ENCODE assay signal across 9 cellular contexts in the genomic region with DNA sequence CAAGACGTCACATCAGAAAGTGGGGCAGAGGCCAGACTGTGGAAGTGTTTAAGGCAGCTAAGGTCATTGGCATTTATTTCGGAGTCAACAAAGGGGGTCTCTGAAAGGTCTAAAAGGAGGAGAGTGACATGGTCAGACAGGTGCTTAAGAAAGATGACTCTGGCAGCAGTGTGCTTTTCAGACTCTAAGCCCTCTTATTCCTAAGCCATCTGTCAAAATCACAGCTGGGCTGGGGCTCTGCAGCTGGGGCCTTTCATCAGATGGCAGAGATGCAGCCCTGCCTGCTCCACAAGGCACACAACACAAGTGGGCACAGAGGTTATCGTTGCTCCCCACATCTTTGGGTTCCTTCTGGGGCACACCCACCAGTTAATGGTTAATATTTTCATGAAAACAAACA. TPM values are rescaled to one million over a fixed set of nuclear protein-coding genes. Genes with fewer than 3 reads are reported as not detected.
DNase-seq lines count a peak whose midpoint lies in the region; ATAC-seq and TF ChIP-seq lines count a peak whose summit lies in the region.
"Had no signal": no experiment of that assay in that cellular context is flagged by ENCODE, and none has a peak within 500 bp of the region (broad histone marks: within the 10 kb centered on the region; RNA-seq: fewer than 3 reads in every experiment).

No MANE protein-coding gene starts in this region.

- H3K9me3 ChIP-seq in mesodermal cell (ENCODE audit: control insufficient read depth, low read length) (no peaks in the 10 kb centered on the region), thyroid gland (no peaks in the 10 kb centered on the region)

- no peaks in the 10 kb centered on the region for H3K27me3 Mint-ChIP-seq in activated T-cell treated with anti-CD3 and anti-CD28 coated beads, Interleukin-2, amount 50 U/mL, for 24 hours
- H3K27me3 Mint-ChIP-seq in activated T-helper 17 cell treated with anti-CD3 and anti-CD28 coated beads, Interleukin-2, amount 50 U/mL, for 72 hours = no peaks in the 10 kb centered on the region

- no peak overlapping the region for H3K4me3 ChIP-seq in mesodermal cell (ENCODE audit: extremely low read depth, insufficient read depth, low read length, poor library complexity, severe bottlenecking)
- H3K4me3 ChIP-seq in thyroid gland (replicated peaks in 1 of 3) = no peak overlapping the region

- H3K36me3 ChIP-seq in mesodermal cell (ENCODE audit: control insufficient read depth, insufficient read depth, low read length) = peaks cover 69% of the 10 kb centered on the region
- peaks cover 18 to 19% of the 10 kb centered on the region in 2 donors for H3K36me3 ChIP-seq in thyroid gland

- peaks cover 72% of the 10 kb centered on the region for H3K36me3 Mint-ChIP-seq in activated T-cell treated with anti-CD3 and anti-CD28 coated beads, Interleukin-2, amount 50 U/mL, for 24 hours (ENCODE audit: low read depth)
- peaks cover 51% of the 10 kb centered on the region for H3K36me3 Mint-ChIP-seq in activated T-helper 17 cell treated with anti-CD3 and anti-CD28 coated beads, Interleukin-2, amount 50 U/mL, for 72 hours (ENCODE audit: low read depth)

- intact Hi-C loops in thyroid gland (cut with DNase I) = no loop called here

- no peak for DNase-seq in activated T-cell treated with anti-CD3 and anti-CD28 coated beads, Interleukin-2, amount 50 U/mL, for 24 hours
- no peak for DNase-seq in activated T-cell treated with anti-CD3 and anti-CD28 coated beads, Interleukin-2, amount 50 U/mL, for 48 hours
- no peak for DNase-seq in thyroid gland
- DNase-seq in germinal center (ENCODE audit: low spot score) = no peak
- no peak for DNase-seq in NCI-H2107 (lab: John Stamatoyannopoulos, UW)
- DNase-seq: H7 had no signal

- no peaks in the 10 kb centered on the region for H3K9me3 Mint-ChIP-seq in activated T-cell treated with anti-CD3 and anti-CD28 coated beads, Interleukin-2, amount 50 U/mL, for 24 hours
- H3K9me3 Mint-ChIP-seq in activated T-helper 17 cell treated with anti-CD3 and anti-CD28 coated beads, Interleukin-2, amount 50 U/mL, for 72 hours = no peaks in the 10 kb centered on the region

- WGBS in mesodermal cell (ENCODE audit: insufficient coverage in 2 of 2), 2 experiments = 95 to 100% methylated on average over 3 of the region's 3 CpGs
- 79 to 87% methylated on average over 3 of the region's 3 CpGs for WGBS in thyroid gland, 2 donors

- no peak for ATAC-seq in activated T-helper 17 cell treated with anti-CD3 and anti-CD28 coated beads, Interleukin-2, amount 50 U/mL, for 72 hours (replicated peaks)
- ATAC-seq in GM21737 (IDR thresholded peaks at IDR 0.05; ENCODE audit: unreplicated experiment) = no peak

- H3K27me3 ChIP-seq in thyroid gland = no peaks in the 10 kb centered on the region

- H3K27ac ChIP-seq in mesodermal cell (ENCODE audit: low read depth, low read length, severe bottlenecking) (peak overlapping the region; percentile 80), thyroid gland (peak overlapping the region; percentile 93 to 99 (median 96))

- no peak for TF ChIP-seq CTCF in thyroid gland (IDR thresholded peaks at IDR 0.05)

- peak overlapping the region; percentile 92 for H3K27ac Mint-ChIP-seq in activated T-cell treated with anti-CD3 and anti-CD28 coated beads, Interleukin-2, amount 50 U/mL, for 24 hours
- H3K27ac Mint-ChIP-seq in activated T-helper 17 cell treated with anti-CD3 and anti-CD28 coated beads, Interleukin-2, amount 50 U/mL, for 72 hours = peak overlapping the region; percentile 78

- H3K4me1 ChIP-seq in mesodermal cell (ENCODE audit: control insufficient read depth, insufficient read depth, low read length, poor library complexity, severe bottlenecking) (peaks cover 13% of the 10 kb centered on the region), thyroid gland (peaks cover 52 to 66% of the 10 kb centered on the region in 2 donors)

- no peak overlapping the region for H3K4me3 Mint-ChIP-seq in activated T-cell treated with anti-CD3 and anti-CD28 coated beads, Interleukin-2, amount 50 U/mL, for 24 hours
- H3K4me3 Mint-ChIP-seq in activated T-helper 17 cell treated with anti-CD3 and anti-CD28 coated beads, Interleukin-2, amount 50 U/mL, for 72 hours = no peak overlapping the region

- TF ChIP-seq POLR2A in thyroid gland (IDR thresholded peaks at IDR 0.05) = no peak

- peaks cover 26% of the 10 kb centered on the region for H3K4me1 Mint-ChIP-seq in activated T-cell treated with anti-CD3 and anti-CD28 coated beads, Interleukin-2, amount 50 U/mL, for 24 hours (ENCODE audit: low read depth)
- H3K4me1 Mint-ChIP-seq in activated T-helper 17 cell treated with anti-CD3 and anti-CD28 coated beads, Interleukin-2, amount 50 U/mL, for 72 hours = peaks cover 12% of the 10 kb centered on the region

RNA-seq across cellular contexts. Expression of gene FBXL22, which starts 14.0 kb away (rescaled TPM):
- total RNA-seq in activated T-helper 17 cell treated with anti-CD3 and anti-CD28 coated beads, Interleukin-2, amount 50 U/mL, for 72 hours = under 1 TPM; 0.43 to 0.74 TPM
- not detected for polyA plus RNA-seq in mesodermal cell (2013, experiment 1 of 2)
- not detected for polyA plus RNA-seq in mesodermal cell (2013, experiment 2 of 2)
- total RNA-seq in thyroid gland = 1 to 10 TPM in 3 of 4 donors, under 1 TPM in 1; 0.92 to 3.8 (median 2.3) TPM
